Comparison of ENCODE assay signal across 16 cellular contexts in genomic region chr7:156932006-156932405, GRCh38. TPM values are rescaled to one million over a fixed set of nuclear protein-coding genes. Genes with fewer than 3 reads are reported as not detected.
DNase-seq lines count a peak whose midpoint lies in the region; ATAC-seq and TF ChIP-seq lines count a peak whose summit lies in the region.
"Had no signal": no experiment of that assay in that cellular context is flagged by ENCODE, and none has a peak within 500 bp of the region (broad histone marks: within the 10 kb centered on the region; RNA-seq: fewer than 3 reads in every experiment).

No MANE protein-coding gene starts in this region.

- H3F3A ChIP-seq in SK-N-SH (replicated peaks; ENCODE audit: insufficient read depth): no peaks in the 10 kb centered on the region

- H3K4me1 ChIP-seq in SK-N-SH (ENCODE audit: control insufficient read depth in 1 of 2, insufficient read depth in 2 of 2, low read depth in 1 of 2, low read length in 1 of 2) (peaks cover 0 to 11% of the 10 kb centered on the region in 2 experiments; a peak in 1 of 4 replicates), gastrocnemius medialis (no peaks in the 10 kb centered on the region)
- H3K4me1 ChIP-seq: SJCRH30 had no signal

- no peaks in the 10 kb centered on the region for H3K27me3 ChIP-seq in SK-N-SH (ENCODE audit: insufficient read depth)
- no peaks in the 10 kb centered on the region for H3K27me3 ChIP-seq in gastrocnemius medialis
- H3K27me3 ChIP-seq: ovary had no signal

- intact Hi-C loops in gastrocnemius medialis (cut with DNase I; ENCODE audit: low total_unique reads): no loop called here

- no peaks in the 10 kb centered on the region for H3K9me2 ChIP-seq in SK-N-SH

- H2AFZ ChIP-seq in SK-N-SH (ENCODE audit: low read depth): peak overlapping the region; percentile 15; the same call in 1 of the 2 replicates

- DNase-seq in NCI-H526 (lab: John Stamatoyannopoulos, UW) (peak; percentile 19 to 22), NCI-H526 treated with DMSO at 0.1 percent for 48 hours (lab: John Stamatoyannopoulos, UW) (no peak), SK-N-SH (no peak), fibroblast of the aortic adventitia (ENCODE audit: low read depth) (peak; percentile 8), gastrocnemius medialis (no peak), ACHN (no peak), amniotic stem cell (lab: John Stamatoyannopoulos, UW) (no peak)
- DNase-seq: activated CD8-positive, alpha-beta memory T cell treated with anti-CD3 and anti-CD28 coated beads, Interleukin-2, amount 50 U/mL, for 4 hours; activated naive CD8-positive, alpha-beta T cell treated with anti-CD3 and anti-CD28 coated beads for 36 hours; cortex of kidney; DND-41; head of caudate nucleus; ovary; SJCRH30 had no signal

- peak; percentile 41 to 63 for ATAC-seq in gastrocnemius medialis
- no peak for ATAC-seq in GM18873 (IDR thresholded peaks at IDR 0.05; ENCODE audit: low FRiP score, unreplicated experiment)

- H3K4me2 ChIP-seq in SK-N-SH: peak overlapping the region; percentile 26; the same call in 1 of the 2 replicates

- POLR2A ChIA-PET in SK-N-SH (lab: Yijun Ruan, JAX): no interaction called here

- no peak for TF ChIP-seq CTCF in SK-N-SH (IDR thresholded peaks at IDR 0.05)
- no peak for TF ChIP-seq CTCF in fibroblast of the aortic adventitia (IDR thresholded peaks at IDR 0.05; ENCODE audit: insufficient read depth, low read length)
- no peak for TF ChIP-seq CTCF in gastrocnemius medialis (IDR thresholded peaks at IDR 0.05 in 4 of 5, conservative IDR thresholded peaks at IDR 0.05 in 1 of 5)

- H3K36me3 ChIP-seq in SK-N-SH (replicated peaks in 1 of 2; ENCODE audit: control insufficient read depth in 1 of 2, insufficient read depth in 2 of 2, low read length in 1 of 2): no peaks in the 10 kb centered on the region
- no peaks in the 10 kb centered on the region for H3K36me3 ChIP-seq in gastrocnemius medialis
- H3K36me3 ChIP-seq: ovary, SJCRH30 had no signal

- no peaks in the 10 kb centered on the region for H4K20me1 ChIP-seq in SK-N-SH (ENCODE audit: insufficient read depth)

- no peak for TF ChIP-seq EP300 in SK-N-SH (IDR thresholded peaks at IDR 0.05; ENCODE audit: borderline replicate concordance in 1 of 2, low read depth in 1 of 2, low read length in 1 of 2)

- no peak for TF ChIP-seq RAD21 in SK-N-SH (IDR thresholded peaks at IDR 0.05; ENCODE audit: low read length)

- H3K9me3 ChIP-seq in SK-N-SH: no peaks in the 10 kb centered on the region
- no peaks in the 10 kb centered on the region for H3K9me3 ChIP-seq in gastrocnemius medialis
- H3K9me3 ChIP-seq: ovary, SJCRH30 had no signal

- H3K9ac ChIP-seq in SK-N-SH: no peak overlapping the region

- in situ Hi-C loops in gastrocnemius medialis (cut with MboI; ENCODE audit: low sequenced_read_pairs in 4 of 4) (no loop called here), ACHN (cut with HindIII; ENCODE audit: low pct_ligation_motif_present, low pct_unique_long_range_greater_than_20kb, low sequenced_read_pairs) (no loop called here)

- no peak overlapping the region for H3K27ac ChIP-seq in SK-N-SH (ENCODE audit: low read depth in 2 of 2, low read length in 1 of 2)
- H3K27ac ChIP-seq in gastrocnemius medialis: no peak overlapping the region
- H3K27ac ChIP-seq: ovary, SJCRH30 had no signal

- WGBS in SK-N-SH (ENCODE audit: low lambda C conversion rate): 33% methylated on average over 7 of the region's 7 CpGs

- H3K79me2 ChIP-seq in SK-N-SH (ENCODE audit: insufficient read depth): no peaks in the 10 kb centered on the region

- no peak overlapping the region for H3K4me3 ChIP-seq in SK-N-SH (ENCODE audit: low read depth in 2 of 2, low read length in 1 of 2)
- no peak overlapping the region for H3K4me3 ChIP-seq in fibroblast of the aortic adventitia (ENCODE audit: low read depth, low read length)
- no peak overlapping the region for H3K4me3 ChIP-seq in gastrocnemius medialis
- H3K4me3 ChIP-seq: lung, ovary, SJCRH30 had no signal

- CTCF ChIA-PET in SK-N-SH (lab: Yijun Ruan, JAX): interaction anchor here (1.1 to 4.3 kb wide), 3 partner anchors 18 to 330 kb away, joined by 3 to 24 read pairs (median 3); partner anchors contain the start of gene NOM1

- no peak for TF ChIP-seq POLR2A in gastrocnemius medialis (IDR thresholded peaks at IDR 0.05)

TF ChIP-seq in SK-N-SH, 30 proteins besides CTCF, POLR2A, EP300 and RAD21:
- TF ChIP-seq ELF1 (IDR thresholded peaks at IDR 0.05): no peak
- no peak for TF ChIP-seq PBX3 (IDR thresholded peaks at IDR 0.05)
- no peak for TF ChIP-seq MEF2A (IDR thresholded peaks at IDR 0.05; ENCODE audit: borderline replicate concordance, low read depth)
- no peak for TF ChIP-seq MXI1 (IDR thresholded peaks at IDR 0.05; ENCODE audit: low read depth, low read length)
- TF ChIP-seq EZH2phosphoT487 (IDR thresholded peaks at IDR 0.05; ENCODE audit: borderline replicate concordance, low read depth): no peak
- no peak for TF ChIP-seq NRF1 (IDR thresholded peaks at IDR 0.05; ENCODE audit: low read depth, low read length)
- no peak for TF ChIP-seq POLR2AphosphoS5 (IDR thresholded peaks at IDR 0.05; ENCODE audit: low read depth, low read length)
- no peak for TF ChIP-seq USF2 (IDR thresholded peaks at IDR 0.05; ENCODE audit: borderline replicate concordance, low read depth, low read length)
- TF ChIP-seq RFX5 (IDR thresholded peaks at IDR 0.05; ENCODE audit: low read length): no peak
- no peak for TF ChIP-seq SIN3A (IDR thresholded peaks at IDR 0.05; ENCODE audit: borderline replicate concordance, low read depth, low read length)
- TF ChIP-seq RCOR1 (IDR thresholded peaks at IDR 0.05; ENCODE audit: low read length): no peak
- TF ChIP-seq YY1 (IDR thresholded peaks at IDR 0.05; ENCODE audit: low read depth): no peak
- no peak for TF ChIP-seq REST (IDR thresholded peaks at IDR 0.05; ENCODE audit: low read depth, low read length)
- no peak for TF ChIP-seq RXRA (IDR thresholded peaks at IDR 0.05; ENCODE audit: borderline replicate concordance, low read depth)
- TF ChIP-seq TAF1 (IDR thresholded peaks at IDR 0.05; ENCODE audit: borderline replicate concordance, low read depth, low read length): no peak
- no peak for TF ChIP-seq SMC3 (IDR thresholded peaks at IDR 0.05; ENCODE audit: low read depth, low read length)
- TF ChIP-seq MAX (IDR thresholded peaks at IDR 0.05; ENCODE audit: low read depth): no peak
- TF ChIP-seq TEAD4 (IDR thresholded peaks at IDR 0.05; ENCODE audit: borderline replicate concordance, insufficient read depth): no peak

RNA-seq across cellular contexts. Expression of gene NOM1, which starts 17.5 kb away (rescaled TPM):
- polyA plus RNA-seq in SK-N-SH (2012; rRNA removed): 18.1 and 21.2 TPM in 2 replicates
- 9.9 and 11.3 TPM in 2 replicates for polyA plus RNA-seq in SK-N-SH (2012; cell fraction: cytosol; rRNA removed)
- polyA plus RNA-seq in SK-N-SH (2012; cell fraction: nucleus; rRNA removed): 53.1 and 72.3 TPM in 2 replicates
- total RNA-seq in fibroblast of the aortic adventitia (ENCODE audit: low replicate concordance): 10.8 TPM in 2 replicates
- 10 to 100 TPM; 12.9 to 18.0 (median 14.3) TPM for total RNA-seq in gastrocnemius medialis

RNA-seq across cellular contexts. Expression of gene LMBR1, which starts 39.0 kb away (rescaled TPM):
- polyA plus RNA-seq in SK-N-SH (2012; rRNA removed): 20.0 and 24.6 TPM in 2 replicates
- 32.7 and 32.9 TPM in 2 replicates for polyA plus RNA-seq in SK-N-SH (2012; cell fraction: cytosol; rRNA removed)
- 30.9 and 50.9 TPM in 2 replicates for polyA plus RNA-seq in SK-N-SH (2012; cell fraction: nucleus; rRNA removed)
- 45.3 and 63.2 TPM in 2 replicates for total RNA-seq in fibroblast of the aortic adventitia (ENCODE audit: low replicate concordance)
- total RNA-seq in gastrocnemius medialis: 10 to 100 TPM; 27.9 to 87.0 (median 35.3) TPM

Comparison
In these comparisons a context has a peak if more than half of its experiments do, and no peak if none do; other contexts are left out.
1. DNase-seq: peak in NCI-H526 (2 of 2) and fibroblast of the aortic adventitia (single experiment); none in NCI-H526 treated with DMSO at 0.1 percent for 48 hours (single experiment), SK-N-SH (single experiment), gastrocnemius medialis (0 of 2), ACHN (single experiment) and amniotic stem cell (single experiment).